In the genomic region with DNA sequence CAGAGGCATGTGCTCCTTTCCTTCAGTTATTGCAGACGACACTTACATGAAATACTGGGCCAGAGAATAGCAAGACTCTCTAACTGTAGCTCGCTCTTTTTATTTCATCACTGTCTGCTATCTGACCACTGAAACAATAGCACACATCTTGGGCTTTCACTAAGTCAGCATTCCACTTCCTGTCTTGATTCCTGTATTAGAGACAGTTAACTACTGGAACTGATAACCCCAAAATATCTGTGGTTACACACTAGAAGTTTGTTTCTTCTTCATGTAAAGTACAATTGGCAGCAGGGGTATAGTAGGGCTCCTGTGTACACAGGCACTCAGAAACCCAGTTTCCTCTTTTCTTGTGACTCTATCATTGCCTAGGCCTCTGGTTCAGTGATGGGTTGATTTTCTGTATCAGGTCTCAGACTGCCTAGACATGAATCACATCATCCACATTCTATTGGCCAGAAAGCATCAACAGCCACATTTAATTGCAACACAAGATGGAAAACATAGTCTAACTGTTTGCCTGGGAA, we compare ENCODE assay signal across 9 cellular contexts.
A peak's percentile ranks its signal among the peaks of the same experiment; 100 is the strongest.
DNase-seq lines count a peak whose midpoint lies in the region; ATAC-seq and FAIRE-seq lines count a peak whose summit lies in the region.
"Had no signal": no experiment of that assay in that cellular context is flagged by ENCODE, and none has a peak within 500 bp of the region (broad histone marks: within the 10 kb centered on the region; RNA-seq: fewer than 3 reads in every experiment).

No MANE protein-coding gene starts in this region.

- no peaks in the 10 kb centered on the region for H3K27me3 Mint-ChIP-seq in T-cell

- no peaks in the 10 kb centered on the region for H3K36me3 Mint-ChIP-seq in T-cell

- H3K4me3 Mint-ChIP-seq in T-cell, result peak overlapping the region in 2 of 3 donors; percentile 0 to 55

- FAIRE-seq in GM19239 (lab: Jason Lieb, UNC), result peak; percentile 91
- FAIRE-seq: keratinocyte had no signal

- DNase-seq in GM19239 (ENCODE audit: insufficient read length, low spot score) (peak; percentile 9), T-cell (no peak), pons (ENCODE audit: low spot score) (peak; percentile 80), NCI-H187 (lab: John Stamatoyannopoulos, UW) (no peak), NCI-H1436 treated with DMSO at 0.1 percent for 48 hours (lab: John Stamatoyannopoulos, UW) (no peak), NCI-H748 (lab: John Stamatoyannopoulos, UW; ENCODE audit: unreplicated experiment) (no peak), NCI-H524 (lab: John Stamatoyannopoulos, UW) (no peak)

- POLR2A ChIA-PET in T-cell (lab: Charles Lee), result interaction anchor here (0.5 kb wide), 2 partner anchors 397 to 1825 kb away, joined by 3 to 4 read pairs; no protein-coding TSS in a partner anchor

- H3K27ac Mint-ChIP-seq in T-cell, result peak overlapping the region; percentile 90 to 94

- H3K4me1 Mint-ChIP-seq in T-cell, result peaks cover 0 to 38% (median 0%) of the 10 kb centered on the region in 3 donors

- H3K9me3 Mint-ChIP-seq in T-cell, result no peaks in the 10 kb centered on the region

- ATAC-seq in HG02885 (IDR thresholded peaks at IDR 0.05; ENCODE audit: poor library complexity, unreplicated experiment), result peak; percentile 87
- ATAC-seq in T-cell (replicated peaks in 1 of 4), result peak; percentile 58 to 73 (median 64)

- CTCF ChIA-PET in T-cell (lab: Charles Lee), result interaction anchor here in 1 of 2 donors (0.8 kb wide), 1 partner anchor 19 kb away, joined by 3 read pairs; no protein-coding TSS in a partner anchor

Comparison
In these comparisons a context has a peak if more than half of its experiments do, and no peak if none do; other contexts are left out.
1. DNase-seq: peak in GM19239 (single experiment) and pons (single experiment); none in T-cell (0 of 34), NCI-H187 (0 of 2), NCI-H1436 treated with DMSO at 0.1 percent for 48 hours (single experiment), NCI-H748 (single experiment) and NCI-H524 (0 of 2).